ENCODE assay signal across 8 cellular contexts in genomic region chr7:99409814-99410213, GRCh38. TPM values are rescaled to one million over a fixed set of nuclear protein-coding genes. Genes with fewer than 3 reads are reported as not detected.
A peak's percentile ranks its signal among the peaks of the same experiment; 100 is the strongest.
DNase-seq lines count a peak whose midpoint lies in the region; ATAC-seq and TF ChIP-seq lines count a peak whose summit lies in the region.

No MANE protein-coding gene starts in this region.

- no peak overlapping the region for H2AFZ ChIP-seq in PC-9

- H3K27ac Mint-ChIP-seq in progenitor cell of endocrine pancreas, result peak overlapping the region; percentile 100

- ATAC-seq in GM21717 (IDR thresholded peaks at IDR 0.05; ENCODE audit: unreplicated experiment), result no peak

- peaks cover 27% of the 10 kb centered on the region for H3K4me1 Mint-ChIP-seq in progenitor cell of endocrine pancreas (ENCODE audit: low read depth)

- no peaks in the 10 kb centered on the region for H3K27me3 ChIP-seq in PC-9 (ENCODE audit: insufficient read depth, low read depth)

- H3K4me1 ChIP-seq in PC-9 (replicated peaks; ENCODE audit: insufficient read depth), result peaks cover 25% of the 10 kb centered on the region

- no peaks in the 10 kb centered on the region for H3K9me3 Mint-ChIP-seq in progenitor cell of endocrine pancreas (ENCODE audit: low read depth)

- H3F3A ChIP-seq in PC-9 (ENCODE audit: insufficient read depth, low read depth), result peaks cover 28% of the 10 kb centered on the region

- DNase-seq in GM12864 (ENCODE audit: low read depth), result no peak
- no peak for DNase-seq in PC-9
- no peak for DNase-seq in epithelial cell of prostate (ENCODE audit: low read depth, low spot score)
- no peak for DNase-seq in progenitor cell of endocrine pancreas (ENCODE audit: low spot score, unreplicated experiment)
- DNase-seq in NCI-H1092 (lab: John Stamatoyannopoulos, UW), result no peak
- DNase-seq in SKM-1 treated with dmso at 0.1 percent for 144 hours (lab: John Stamatoyannopoulos, UW; ENCODE audit: unreplicated experiment), result no peak
- no peak for DNase-seq in GM13976 (ENCODE audit: low spot score)

- intact Hi-C loops in PC-9 (cut with micrococcal nuclease; ENCODE audit: unreplicated experiment), result loop anchor here (2.0 kb wide), 3 partner anchors 29 to 45 kb away; partner anchors contain the start of genes ARPC1B, CPSF4 and PTCD1

- peaks cover 72% of the 10 kb centered on the region for H3K79me2 ChIP-seq in PC-9 (ENCODE audit: low read depth)

- in situ Hi-C loops in GM13976 (cut with MboI; ENCODE audit: low sequenced_read_pairs, unreplicated experiment), result no loop called here

- H3K27me3 Mint-ChIP-seq in progenitor cell of endocrine pancreas, result no peaks in the 10 kb centered on the region

- BruUV-seq in PC-9 (replicated peaks; lab: Mats Ljungman, UMichigan), result no TSS peak

- H3K9me3 ChIP-seq in PC-9 (ENCODE audit: insufficient read depth, low read depth), result no peaks in the 10 kb centered on the region

- H3K36me3 Mint-ChIP-seq in progenitor cell of endocrine pancreas (ENCODE audit: insufficient read depth), result peaks cover 16% of the 10 kb centered on the region

- POLR2A ChIA-PET in PC-9 (lab: Charles Lee; ENCODE audit: unreplicated experiment), result no interaction called here

- CTCF ChIA-PET in PC-9 (lab: Charles Lee), result no interaction called here

- H3K4me3 ChIP-seq in GM12864 (ENCODE audit: low read depth, low read length) (peak overlapping the region; percentile 95), PC-9 (peak overlapping the region; percentile 99)

- H3K36me3 ChIP-seq in PC-9 (ENCODE audit: low read depth), result peaks cover 36% of the 10 kb centered on the region

- peaks cover 39% of the 10 kb centered on the region for H4K20me1 ChIP-seq in PC-9 (ENCODE audit: insufficient read depth)

- peak overlapping the region; percentile 97 for H3K27ac ChIP-seq in PC-9
- H3K27ac ChIP-seq in epithelial cell of prostate, result peak overlapping the region; percentile 97

- peak overlapping the region; percentile 98 for H3K4me2 ChIP-seq in PC-9

- H3K4me3 Mint-ChIP-seq in progenitor cell of endocrine pancreas (ENCODE audit: low read depth), result peak overlapping the region; percentile 93

- TF ChIP-seq CTCF in GM12864 (IDR thresholded peaks at IDR 0.05; ENCODE audit: low read depth, low read length, missing control alignments) (no peak), PC-9 (conservative IDR thresholded peaks at IDR 0.05) (no peak), progenitor cell of endocrine pancreas (IDR thresholded peaks at IDR 0.05; ENCODE audit: unreplicated experiment) (no peak), GM13976 (IDR thresholded peaks at IDR 0.05; ENCODE audit: borderline replicate concordance, control extremely low read depth, extremely low read depth, insufficient read depth, missing control alignments) (no peak)

- no peaks in the 10 kb centered on the region for H3K9me2 ChIP-seq in PC-9 (ENCODE audit: insufficient read depth)

RNA-seq across cellular contexts. Expression of gene BUD31, which starts 1.0 kb away (rescaled TPM):
- total RNA-seq in PC-9 (2021) (167 and 178 TPM in 2 replicates), progenitor cell of endocrine pancreas (97.2 and 102 TPM in 2 replicates)

RNA-seq across cellular contexts. Expression of gene PDAP1, which starts 1.4 kb away (rescaled TPM):
- total RNA-seq in PC-9 (2021) (141 and 180 TPM in 2 replicates), progenitor cell of endocrine pancreas (128 TPM in 2 replicates)

RNA-seq across cellular contexts. Expression of gene PTCD1, which starts 28.8 kb away (rescaled TPM):
- total RNA-seq in PC-9 (2021) (8.0 and 8.8 TPM in 2 replicates), progenitor cell of endocrine pancreas (12.0 and 16.8 TPM in 2 replicates)

RNA-seq across cellular contexts. Expression of gene CPSF4, which starts 28.9 kb away (rescaled TPM):
- total RNA-seq in PC-9 (2021) (69.0 and 81.5 TPM in 2 replicates), progenitor cell of endocrine pancreas (77.4 and 86.9 TPM in 2 replicates)

RNA-seq across cellular contexts. Expression of gene ARPC1B, which starts 35.3 kb away (rescaled TPM):
- total RNA-seq in PC-9 (2021) (276 and 289 TPM in 2 replicates), progenitor cell of endocrine pancreas (27.5 and 28.2 TPM in 2 replicates)
